8 cellular contexts compared by ENCODE assay signal in genomic region chr21:16195476-16195875, GRCh38.
DNase-seq lines count a peak whose midpoint lies in the region; ATAC-seq and TF ChIP-seq lines count a peak whose summit lies in the region.

No MANE protein-coding gene starts in this region.

- intact Hi-C loops in sciatic nerve (cut with DNase I): no loop called here

- H3K4me3 ChIP-seq in GM12875 (ENCODE audit: low read depth, low read length): peak overlapping the region; percentile 6
- H3K4me3 ChIP-seq in SK-N-MC: peak overlapping the region; percentile 82
- peak overlapping the region; percentile 61 to 78 for H3K4me3 ChIP-seq in foreskin fibroblast (ENCODE audit: low read depth in 1 of 2, low read length in 2 of 2)
- H3K4me3 ChIP-seq in WERI-Rb-1 (ENCODE audit: low read depth, low read length): no peak overlapping the region

- DNase-seq in SK-N-MC (ENCODE audit: low read depth, low spot score) (no peak), foreskin fibroblast (peak; percentile 44 to 79), sciatic nerve (ENCODE audit: low spot score) (no peak), WERI-Rb-1 (no peak), NCI-H146 treated with DMSO at 0.1 percent for 48 hours (lab: John Stamatoyannopoulos, UW; ENCODE audit: unreplicated experiment) (no peak)

- H3K27ac ChIP-seq in SK-N-MC (peak overlapping the region; percentile 92), WERI-Rb-1 (no peak overlapping the region)

- peak overlapping the region; percentile 87 for H3K9ac ChIP-seq in SK-N-MC (ENCODE audit: insufficient read length)

- H3K9me3 ChIP-seq in SK-N-MC (ENCODE audit: low read depth, low read length) (peaks cover 7% of the 10 kb centered on the region; the same call in 1 of the 2 replicates), WERI-Rb-1 (ENCODE audit: severe bottlenecking) (no peaks in the 10 kb centered on the region)

- TF ChIP-seq CTCF in GM12875 (IDR thresholded peaks at IDR 0.05; ENCODE audit: borderline replicate concordance, insufficient read depth, low read depth, low read length) (no peak), foreskin fibroblast (IDR thresholded peaks at IDR 0.05; ENCODE audit: low read depth, low read length) (no peak), WERI-Rb-1 (IDR thresholded peaks at IDR 0.05; ENCODE audit: low read depth, low read length) (no peak)

- peak; percentile 50 for ATAC-seq in sciatic nerve
- ATAC-seq in GM21528 (IDR thresholded peaks at IDR 0.05; ENCODE audit: low FRiP score, unreplicated experiment): no peak
- no peak for ATAC-seq in HG03135 (IDR thresholded peaks at IDR 0.05; ENCODE audit: unreplicated experiment)

- no peaks in the 10 kb centered on the region for H3K36me3 ChIP-seq in SK-N-MC (ENCODE audit: insufficient read depth, low read length)
- H3K36me3 ChIP-seq in WERI-Rb-1: no peaks in the 10 kb centered on the region

- H3K27me3 ChIP-seq in WERI-Rb-1 (ENCODE audit: insufficient read depth, low read depth, severe bottlenecking): no peaks in the 10 kb centered on the region

Comparison
In these comparisons a context has a peak if more than half of its experiments do, and no peak if none do; other contexts are left out.
1. DNase-seq: peak in foreskin fibroblast (2 of 2); none in SK-N-MC (single experiment), sciatic nerve (single experiment), WERI-Rb-1 (single experiment) and NCI-H146 treated with DMSO at 0.1 percent for 48 hours (single experiment).